12 cellular contexts compared by ENCODE assay signal in the genomic region with DNA sequence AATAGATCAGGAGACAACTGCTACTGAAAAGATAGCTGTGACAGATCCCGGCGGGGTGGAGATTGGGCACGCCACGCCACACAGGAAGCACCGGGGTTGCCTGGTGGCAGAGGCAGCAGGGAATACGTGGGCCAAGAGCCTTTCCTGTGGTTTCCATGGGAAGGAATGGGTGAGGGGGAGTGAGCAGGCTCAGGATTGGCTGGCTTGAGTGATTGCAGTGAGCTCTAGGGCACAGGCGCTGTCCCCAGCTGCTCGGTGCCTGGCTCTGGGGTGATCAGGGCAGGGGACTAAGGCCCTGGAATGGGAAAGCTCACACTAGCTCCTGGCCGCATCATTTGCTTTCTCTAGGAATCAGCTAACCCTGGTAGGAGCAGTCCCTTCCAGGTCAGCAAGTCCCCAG.
DNase-seq lines count a peak whose midpoint lies in the region; ATAC-seq lines count a peak whose summit lies in the region.
"Had no signal": no experiment of that assay in that cellular context is flagged by ENCODE, and none has a peak within 500 bp of the region (broad histone marks: within the 10 kb centered on the region; RNA-seq: fewer than 3 reads in every experiment).

No MANE protein-coding gene starts in this region.

- DNase-seq in NCI-H748 (lab: John Stamatoyannopoulos, UW; ENCODE audit: unreplicated experiment), result peak; percentile 60
- DNase-seq in NCI-H748 treated with DMSO at 0.1 percent for 48 hours (lab: John Stamatoyannopoulos, UW), result no peak
- peak; percentile 35 for DNase-seq in left lobe of liver (ENCODE audit: low spot score)
- peak in 35 of 49 donors; percentile 15 to 85 (median 44) for DNase-seq in substantia nigra (lab: John Stamatoyannopoulos, UW)
- DNase-seq in NCI-H446 (lab: John Stamatoyannopoulos, UW), result no peak
- DNase-seq in HK-2 (ENCODE audit: unreplicated experiment), result no peak
- DNase-seq: HCEC 1CT, NCI-H1048 had no signal

- no peak for ATAC-seq in left lobe of liver
- ATAC-seq in HG02970 (IDR thresholded peaks at IDR 0.05; ENCODE audit: low FRiP score, unreplicated experiment), result no peak
- ATAC-seq: activated naive CD4-positive, alpha-beta T cell treated with anti-CD3 and anti-CD28 coated beads, Interleukin-2, amount 50 U/mL, for 72 hours had no signal

- H3K27ac ChIP-seq in angular gyrus (ENCODE audit: low read depth, low read length) (peak overlapping the region; percentile 89), substantia nigra (ENCODE audit: low read depth, low read length, poor library complexity, severe bottlenecking) (peak overlapping the region; percentile 83)
- H3K27ac ChIP-seq: vagina had no signal

Comparison
In these comparisons a context has a peak if more than half of its experiments do, and no peak if none do; other contexts are left out.
1. DNase-seq: peak in NCI-H748 (single experiment), left lobe of liver (single experiment) and substantia nigra (35 of 49); none in NCI-H748 treated with DMSO at 0.1 percent for 48 hours (single experiment), NCI-H446 (0 of 2) and HK-2 (single experiment).